31 cellular contexts compared by ENCODE assay signal in genomic region chr6:145031001-145031400, GRCh38.
"Had no signal": no experiment of that assay in that cellular context is flagged by ENCODE, and none has a peak within 500 bp of the region (broad histone marks: within the 10 kb centered on the region; RNA-seq: fewer than 3 reads in every experiment).

No MANE protein-coding gene starts in this region.

- H3K27ac Mint-ChIP-seq: activated CD4-positive, alpha-beta T cell treated with anti-CD3 and anti-CD28 coated beads for 36 hours; activated naive CD8-positive, alpha-beta T cell; activated T-cell treated with anti-CD3 and anti-CD28 coated beads, Interleukin-2, amount 50 U/mL, for 72 hours; brain; nephron; stimulated activated memory B cell treated with anti-CD40 and anti-IgM and Interleukin-4, amounts not matched to agents 10 μg/mL and 1 μg/mL and 100 μg/mL, for 72 hours; stimulated activated naive CD8-positive, alpha-beta T cell treated with anti-CD3 and anti-CD28 coated beads, Interleukin-15, amount 100 ng/mL, for 72 hours; type B pancreatic cell had no signal

- ATAC-seq: activated CD4-positive, alpha-beta T cell treated with anti-CD3 and anti-CD28 coated beads for 36 hours; activated T-cell treated with anti-CD3 and anti-CD28 coated beads, Interleukin-2, amount 50 U/mL, for 72 hours; gastrocnemius medialis; stimulated activated memory B cell treated with anti-CD40 and anti-IgM and Interleukin-4, amounts not matched to agents 10 μg/mL and 1 μg/mL and 100 μg/mL, for 72 hours; stimulated activated naive CD8-positive, alpha-beta T cell treated with anti-CD3 and anti-CD28 coated beads, Interleukin-15, amount 100 ng/mL, for 72 hours had no signal

- H3K27me3 ChIP-seq: adrenal gland, esophagus muscularis mucosa, gastrocnemius medialis, neutrophil, ovary, sigmoid colon, uterus had no signal

- H3K4me2 ChIP-seq: smooth muscle cell had no signal

- H3K4me1 Mint-ChIP-seq: activated CD4-positive, alpha-beta T cell treated with anti-CD3 and anti-CD28 coated beads for 36 hours; nephron; stimulated activated memory B cell treated with anti-CD40 and anti-IgM and Interleukin-4, amounts not matched to agents 10 μg/mL and 1 μg/mL and 100 μg/mL, for 72 hours; stimulated activated naive CD8-positive, alpha-beta T cell treated with anti-CD3 and anti-CD28 coated beads, Interleukin-15, amount 100 ng/mL, for 72 hours had no signal

- H3K27ac ChIP-seq: adrenal gland, coronary artery, esophagus muscularis mucosa, gastrocnemius medialis, left ventricle myocardium inferior, neutrophil, ovary, prostate gland, sigmoid colon, uterus had no signal

- FAIRE-seq: islet of Langerhans had no signal

- H3K9me3 Mint-ChIP-seq: activated T-cell treated with anti-CD3 and anti-CD28 coated beads, Interleukin-2, amount 50 U/mL, for 72 hours; nephron; stimulated activated memory B cell treated with anti-CD40 and anti-IgM and Interleukin-4, amounts not matched to agents 10 μg/mL and 1 μg/mL and 100 μg/mL, for 72 hours; type B pancreatic cell had no signal

- H3K4me1 ChIP-seq: adrenal gland, esophagus muscularis mucosa, gastrocnemius medialis, left ventricle myocardium inferior, prostate gland, sigmoid colon, uterus had no signal

- H3K4me3 ChIP-seq: adrenal gland, coronary artery, esophagus muscularis mucosa, gastrocnemius medialis, left ventricle myocardium inferior, lung, ovary, prostate gland, sigmoid colon, smooth muscle cell, uterus had no signal

- DNase-seq: activated CD4-positive, alpha-beta T cell treated with anti-CD3 and anti-CD28 coated beads for 36 hours; activated CD4-positive, alpha-beta T cell treated with anti-CD3 and anti-CD28 coated beads, Interleukin-2, amount 50 U/mL, for 4 hours; activated CD4-positive, CD25-positive, alpha-beta regulatory T cell; activated naive CD4-positive, alpha-beta T cell; activated T-cell treated with anti-CD3 and anti-CD28 coated beads for 4 hours; activated T-cell treated with anti-CD3 and anti-CD28 coated beads, Interleukin-2, amount 50 U/mL, for 72 hours; adrenal gland; aorta; gastrocnemius medialis; glutamatergic neuron; left ventricle myocardium inferior; ovary; sigmoid colon; stimulated activated CD4-positive, alpha-beta T cell treated with anti-CD3 and anti-CD28 coated beads, Interleukin-1b, Interleukin-23, amount 100 ng/mL, for 48 hours; stimulated activated CD4-positive, alpha-beta T cell treated with anti-CD3 and anti-CD28 coated beads, Interleukin-4, amount 100 ng/mL, for 4 hours; stimulated activated CD8-positive, alpha-beta memory T cell treated with anti-CD3 and anti-CD28 coated beads, Interleukin-4, amount 100 ng/mL, for 48 hours; stimulated activated naive CD8-positive, alpha-beta T cell treated with anti-CD3 and anti-CD28 coated beads, Interleukin-15, amount 100 ng/mL, for 72 hours; substantia nigra; uterus had no signal

- H3K36me3 ChIP-seq: adrenal gland, esophagus muscularis mucosa, gastrocnemius medialis, left ventricle myocardium inferior, neutrophil, ovary, prostate gland, sigmoid colon, uterus had no signal

- H3K9me3 ChIP-seq: adrenal gland, esophagus muscularis mucosa, gastrocnemius medialis, left ventricle myocardium inferior, neutrophil, ovary, prostate gland, sigmoid colon, uterus had no signal

- H3K36me3 Mint-ChIP-seq: activated naive CD8-positive, alpha-beta T cell; brain; stimulated activated memory B cell treated with anti-CD40 and anti-IgM and Interleukin-4, amounts not matched to agents 10 μg/mL and 1 μg/mL and 100 μg/mL, for 72 hours; type B pancreatic cell had no signal

- H3K4me3 Mint-ChIP-seq: activated CD4-positive, alpha-beta T cell treated with anti-CD3 and anti-CD28 coated beads for 36 hours; activated naive CD8-positive, alpha-beta T cell; activated T-cell treated with anti-CD3 and anti-CD28 coated beads, Interleukin-2, amount 50 U/mL, for 72 hours; brain; nephron; stimulated activated memory B cell treated with anti-CD40 and anti-IgM and Interleukin-4, amounts not matched to agents 10 μg/mL and 1 μg/mL and 100 μg/mL, for 72 hours; stimulated activated naive CD8-positive, alpha-beta T cell treated with anti-CD3 and anti-CD28 coated beads, Interleukin-15, amount 100 ng/mL, for 72 hours; type B pancreatic cell had no signal
